9 cellular contexts compared by ENCODE assay signal in the genomic region with DNA sequence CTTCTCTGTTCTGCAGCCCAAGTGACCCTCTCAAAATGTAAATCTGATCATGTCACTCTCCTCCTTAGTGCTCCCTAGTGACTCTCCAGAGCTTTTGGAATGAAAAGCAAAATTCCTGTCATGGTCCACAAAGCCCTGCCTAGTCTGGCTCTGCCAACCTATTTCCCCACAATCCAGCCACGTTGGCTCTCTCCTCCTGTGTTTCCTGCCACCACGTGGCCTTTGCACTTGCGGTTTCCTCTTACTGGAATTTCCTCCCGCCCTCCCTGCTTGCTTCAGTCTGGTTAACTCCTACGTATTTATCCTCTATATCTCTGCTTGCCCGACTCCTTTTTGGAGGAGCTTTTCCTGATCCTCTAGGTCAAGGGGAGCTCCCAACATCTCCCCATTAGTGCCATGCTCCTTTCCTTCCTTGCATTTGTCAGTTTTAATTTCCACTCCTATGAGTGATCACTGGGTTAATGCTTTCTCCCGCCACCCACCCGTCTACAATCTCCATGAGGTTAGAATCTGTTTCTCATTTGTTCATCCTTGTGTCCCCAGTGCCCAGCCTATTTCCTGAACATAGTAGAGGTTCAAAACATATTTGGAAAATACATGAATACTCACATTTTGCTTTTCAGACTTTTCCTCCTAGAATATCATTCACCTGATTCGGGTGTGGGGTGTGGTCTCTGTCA. TPM values are rescaled to one million over a fixed set of nuclear protein-coding genes. Genes with fewer than 3 reads are reported as not detected.
DNase-seq lines count a peak whose midpoint lies in the region; ATAC-seq lines count a peak whose summit lies in the region.
"Had no signal": no experiment of that assay in that cellular context is flagged by ENCODE, and none has a peak within 500 bp of the region (broad histone marks: within the 10 kb centered on the region; RNA-seq: fewer than 3 reads in every experiment).

No MANE protein-coding gene starts in this region.

- H3K36me3 Mint-ChIP-seq in T-helper 17 cell (ENCODE audit: low read depth): peaks cover 3% of the 10 kb centered on the region
- no peaks in the 10 kb centered on the region for H3K36me3 Mint-ChIP-seq in activated T-helper 1 cell treated with anti-CD3 and anti-CD28 coated beads, Interleukin-12 subunit alpha, Interleukin-12 subunit beta, Interleukin-2, Interleukin-4 antibody, amounts not matched to agents 30 ng/mL and 10 ng/mL and 1 ng/mL, durations not matched to agents 14 hours and 24 hours and 36 hours (ENCODE audit: low read depth)

- peak overlapping the region; percentile 10 to 76 (median 50) for H3K9ac ChIP-seq in skeletal muscle tissue (ENCODE audit: low read depth in 1 of 3, low read length in 3 of 3)

- peaks cover 6 to 22% (median 8%) of the 10 kb centered on the region in 3 donors for H3K36me3 ChIP-seq in skeletal muscle tissue (ENCODE audit: control insufficient read depth in 3 of 3, insufficient read depth in 3 of 3, low read length in 3 of 3)

- no peaks in the 10 kb centered on the region for H3K9me3 Mint-ChIP-seq in activated T-helper 1 cell treated with anti-CD3 and anti-CD28 coated beads, Interleukin-12 subunit alpha, Interleukin-12 subunit beta, Interleukin-2, Interleukin-4 antibody, amounts not matched to agents 30 ng/mL and 10 ng/mL and 1 ng/mL, durations not matched to agents 14 hours and 24 hours and 36 hours

- H3K27me3 Mint-ChIP-seq in T-helper 17 cell: peaks cover 62% of the 10 kb centered on the region
- H3K27me3 Mint-ChIP-seq in activated T-helper 1 cell treated with anti-CD3 and anti-CD28 coated beads, Interleukin-12 subunit alpha, Interleukin-12 subunit beta, Interleukin-2, Interleukin-4 antibody, amounts not matched to agents 30 ng/mL and 10 ng/mL and 1 ng/mL, durations not matched to agents 14 hours and 24 hours and 36 hours (ENCODE audit: insufficient read depth): peaks cover 15% of the 10 kb centered on the region

- no peaks in the 10 kb centered on the region for H3K27me3 ChIP-seq in skeletal muscle tissue (ENCODE audit: control insufficient read depth in 3 of 3, insufficient read depth in 3 of 3, low read length in 3 of 3)

- H3K4me3 Mint-ChIP-seq in T-helper 17 cell: no peak overlapping the region
- H3K4me3 Mint-ChIP-seq in activated T-helper 1 cell treated with anti-CD3 and anti-CD28 coated beads, Interleukin-12 subunit alpha, Interleukin-12 subunit beta, Interleukin-2, Interleukin-4 antibody, amounts not matched to agents 30 ng/mL and 10 ng/mL and 1 ng/mL, durations not matched to agents 14 hours and 24 hours and 36 hours: no peak overlapping the region

- ATAC-seq in left ventricle myocardium superior (peak; percentile 83), T-helper 17 cell (no peak)

- intact Hi-C loops in left ventricle myocardium superior (cut with micrococcal nuclease): no loop called here
- intact Hi-C loops in activated T-helper 1 cell treated with anti-CD3 and anti-CD28 coated beads, Interleukin-12 subunit alpha, Interleukin-12 subunit beta, Interleukin-2, Interleukin-4 antibody, amounts not matched to agents 30 ng/mL and 10 ng/mL and 1 ng/mL, durations not matched to agents 14 hours and 24 hours and 36 hours (cut with micrococcal nuclease): no loop called here

- DNase-seq in GM04503 (ENCODE audit: low read depth): peak; percentile 92
- peak; percentile 38 for DNase-seq in amniotic stem cell (lab: John Stamatoyannopoulos, UW)
- peak; percentile 59 for DNase-seq in left ventricle myocardium superior
- DNase-seq in T-helper 17 cell: no peak
- no peak for DNase-seq in NCI-H1105 (lab: John Stamatoyannopoulos, UW)
- DNase-seq in stimulated activated CD4-positive, alpha-beta T cell treated with anti-CD3 and anti-CD28 coated beads, Interleukin-2, amount 100 ng/mL, for 48 hours: no peak
- DNase-seq in activated T-helper 1 cell treated with anti-CD3 and anti-CD28 coated beads, Interleukin-12 subunit alpha, Interleukin-12 subunit beta, Interleukin-2, Interleukin-4 antibody, amounts not matched to agents 30 ng/mL and 10 ng/mL and 1 ng/mL, durations not matched to agents 14 hours and 24 hours and 36 hours (ENCODE audit: low spot score): no peak
- DNase-seq: GDM1 had no signal

- H3K4me1 ChIP-seq in skeletal muscle tissue (ENCODE audit: control insufficient read depth in 3 of 3, insufficient read depth in 3 of 3, low read length in 3 of 3): peaks cover 21 to 33% (median 30%) of the 10 kb centered on the region in 3 donors

- H3K4me3 ChIP-seq in skeletal muscle tissue (ENCODE audit: low read length in 3 of 3): peak overlapping the region; percentile 28 to 68 (median 46)

- H3K27ac Mint-ChIP-seq in T-helper 17 cell: no peak overlapping the region
- no peak overlapping the region for H3K27ac Mint-ChIP-seq in activated T-helper 1 cell treated with anti-CD3 and anti-CD28 coated beads, Interleukin-12 subunit alpha, Interleukin-12 subunit beta, Interleukin-2, Interleukin-4 antibody, amounts not matched to agents 30 ng/mL and 10 ng/mL and 1 ng/mL, durations not matched to agents 14 hours and 24 hours and 36 hours

- H3K27ac ChIP-seq in skeletal muscle tissue (ENCODE audit: low read depth, low read length): peak overlapping the region; percentile 92

- H3K4me1 Mint-ChIP-seq in T-helper 17 cell: no peaks in the 10 kb centered on the region
- H3K4me1 Mint-ChIP-seq in activated T-helper 1 cell treated with anti-CD3 and anti-CD28 coated beads, Interleukin-12 subunit alpha, Interleukin-12 subunit beta, Interleukin-2, Interleukin-4 antibody, amounts not matched to agents 30 ng/mL and 10 ng/mL and 1 ng/mL, durations not matched to agents 14 hours and 24 hours and 36 hours (ENCODE audit: low read depth): peaks cover 12% of the 10 kb centered on the region

- H3K9me3 ChIP-seq in skeletal muscle tissue (ENCODE audit: control insufficient read depth in 3 of 3, low read length in 3 of 3): no peaks in the 10 kb centered on the region
- no peaks in the 10 kb centered on the region for H3K9me3 ChIP-seq in T-helper 17 cell (ENCODE audit: control insufficient read depth, low read length, poor library complexity, severe bottlenecking)

RNA-seq across cellular contexts. Expression of a gene that starts 11.5 kb away (rescaled TPM):
- total RNA-seq in left ventricle myocardium superior (26.4 TPM), skeletal muscle tissue (87.2 TPM), T-helper 17 cell (not detected)
- not detected in 2 replicates for total RNA-seq in activated T-helper 1 cell treated with anti-CD3 and anti-CD28 coated beads, Interleukin-12 subunit alpha, Interleukin-12 subunit beta, Interleukin-2, Interleukin-4 antibody, amounts not matched to agents 30 ng/mL and 10 ng/mL and 1 ng/mL, durations not matched to agents 14 hours and 24 hours and 36 hours

Comparison
In these comparisons a context has a peak if more than half of its experiments do, and no peak if none do; other contexts are left out.
1. DNase-seq: peak in GM04503 (single experiment), amniotic stem cell (single experiment) and left ventricle myocardium superior (single experiment); none in T-helper 17 cell (0 of 3), NCI-H1105 (single experiment), stimulated activated CD4-positive, alpha-beta T cell treated with anti-CD3 and anti-CD28 coated beads, Interleukin-2, amount 100 ng/mL, for 48 hours (0 of 2) and activated T-helper 1 cell treated with anti-CD3 and anti-CD28 coated beads, Interleukin-12 subunit alpha, Interleukin-12 subunit beta, Interleukin-2, Interleukin-4 antibody, amounts not matched to agents 30 ng/mL and 10 ng/mL and 1 ng/mL, durations not matched to agents 14 hours and 24 hours and 36 hours (single experiment).
2. RNA of a gene that starts 11.5 kb away (total RNA-seq): 87.2 TPM in skeletal muscle tissue (single experiment) and 26.4 TPM in left ventricle myocardium superior (single experiment); not detected in T-helper 17 cell and not detected in activated T-helper 1 cell treated with anti-CD3 and anti-CD28 coated beads, Interleukin-12 subunit alpha, Interleukin-12 subunit beta, Interleukin-2, Interleukin-4 antibody, amounts not matched to agents 30 ng/mL and 10 ng/mL and 1 ng/mL, durations not matched to agents 14 hours and 24 hours and 36 hours; every median in the first group is over 10 times any median in the second.